Comparison of ENCODE assay signal across 1 cellular context in the genomic region with DNA sequence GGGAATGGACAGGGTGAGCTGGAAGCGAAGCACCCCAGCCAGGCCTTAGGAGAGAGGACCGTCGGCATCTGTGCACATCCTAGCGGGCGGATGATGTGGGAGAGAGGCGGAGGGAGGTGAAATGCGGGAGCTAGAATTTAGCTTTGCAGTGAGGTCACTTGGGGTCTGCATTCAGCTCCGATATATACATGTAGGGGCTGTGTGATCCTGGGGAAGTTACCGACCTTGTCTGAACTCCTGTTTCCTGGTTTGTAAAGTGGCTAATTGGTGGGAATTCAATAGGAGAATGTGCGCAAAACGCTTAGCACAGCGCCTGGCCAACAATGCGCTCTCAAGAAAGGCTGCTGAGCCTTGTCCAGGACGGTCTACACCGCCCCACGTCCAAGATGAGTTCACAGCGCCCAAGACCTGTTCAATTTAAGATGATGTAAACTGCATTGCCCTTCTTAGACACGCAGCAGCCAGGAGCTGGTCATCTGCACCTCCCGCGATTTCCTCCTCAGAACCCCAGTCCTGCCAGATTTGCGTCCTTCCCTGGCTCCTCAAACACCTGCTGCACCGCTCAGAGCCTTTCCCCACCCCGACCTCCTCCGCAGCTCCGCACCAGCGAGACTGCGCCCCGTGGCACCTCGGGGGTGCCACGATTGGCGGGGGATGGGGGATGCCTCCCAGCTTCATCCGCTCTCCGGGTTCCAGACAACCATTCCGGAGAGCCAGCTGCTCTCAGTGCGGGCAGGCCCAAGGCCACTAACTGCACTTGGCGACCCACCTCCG.
TF ChIP-seq lines count a peak whose summit lies in the region.

No MANE protein-coding gene starts in this region.

TF ChIP-seq in K562, 482 proteins besides CTCF, POLR2A, EP300 and RAD21:
- TF ChIP-seq, protein P1, sequence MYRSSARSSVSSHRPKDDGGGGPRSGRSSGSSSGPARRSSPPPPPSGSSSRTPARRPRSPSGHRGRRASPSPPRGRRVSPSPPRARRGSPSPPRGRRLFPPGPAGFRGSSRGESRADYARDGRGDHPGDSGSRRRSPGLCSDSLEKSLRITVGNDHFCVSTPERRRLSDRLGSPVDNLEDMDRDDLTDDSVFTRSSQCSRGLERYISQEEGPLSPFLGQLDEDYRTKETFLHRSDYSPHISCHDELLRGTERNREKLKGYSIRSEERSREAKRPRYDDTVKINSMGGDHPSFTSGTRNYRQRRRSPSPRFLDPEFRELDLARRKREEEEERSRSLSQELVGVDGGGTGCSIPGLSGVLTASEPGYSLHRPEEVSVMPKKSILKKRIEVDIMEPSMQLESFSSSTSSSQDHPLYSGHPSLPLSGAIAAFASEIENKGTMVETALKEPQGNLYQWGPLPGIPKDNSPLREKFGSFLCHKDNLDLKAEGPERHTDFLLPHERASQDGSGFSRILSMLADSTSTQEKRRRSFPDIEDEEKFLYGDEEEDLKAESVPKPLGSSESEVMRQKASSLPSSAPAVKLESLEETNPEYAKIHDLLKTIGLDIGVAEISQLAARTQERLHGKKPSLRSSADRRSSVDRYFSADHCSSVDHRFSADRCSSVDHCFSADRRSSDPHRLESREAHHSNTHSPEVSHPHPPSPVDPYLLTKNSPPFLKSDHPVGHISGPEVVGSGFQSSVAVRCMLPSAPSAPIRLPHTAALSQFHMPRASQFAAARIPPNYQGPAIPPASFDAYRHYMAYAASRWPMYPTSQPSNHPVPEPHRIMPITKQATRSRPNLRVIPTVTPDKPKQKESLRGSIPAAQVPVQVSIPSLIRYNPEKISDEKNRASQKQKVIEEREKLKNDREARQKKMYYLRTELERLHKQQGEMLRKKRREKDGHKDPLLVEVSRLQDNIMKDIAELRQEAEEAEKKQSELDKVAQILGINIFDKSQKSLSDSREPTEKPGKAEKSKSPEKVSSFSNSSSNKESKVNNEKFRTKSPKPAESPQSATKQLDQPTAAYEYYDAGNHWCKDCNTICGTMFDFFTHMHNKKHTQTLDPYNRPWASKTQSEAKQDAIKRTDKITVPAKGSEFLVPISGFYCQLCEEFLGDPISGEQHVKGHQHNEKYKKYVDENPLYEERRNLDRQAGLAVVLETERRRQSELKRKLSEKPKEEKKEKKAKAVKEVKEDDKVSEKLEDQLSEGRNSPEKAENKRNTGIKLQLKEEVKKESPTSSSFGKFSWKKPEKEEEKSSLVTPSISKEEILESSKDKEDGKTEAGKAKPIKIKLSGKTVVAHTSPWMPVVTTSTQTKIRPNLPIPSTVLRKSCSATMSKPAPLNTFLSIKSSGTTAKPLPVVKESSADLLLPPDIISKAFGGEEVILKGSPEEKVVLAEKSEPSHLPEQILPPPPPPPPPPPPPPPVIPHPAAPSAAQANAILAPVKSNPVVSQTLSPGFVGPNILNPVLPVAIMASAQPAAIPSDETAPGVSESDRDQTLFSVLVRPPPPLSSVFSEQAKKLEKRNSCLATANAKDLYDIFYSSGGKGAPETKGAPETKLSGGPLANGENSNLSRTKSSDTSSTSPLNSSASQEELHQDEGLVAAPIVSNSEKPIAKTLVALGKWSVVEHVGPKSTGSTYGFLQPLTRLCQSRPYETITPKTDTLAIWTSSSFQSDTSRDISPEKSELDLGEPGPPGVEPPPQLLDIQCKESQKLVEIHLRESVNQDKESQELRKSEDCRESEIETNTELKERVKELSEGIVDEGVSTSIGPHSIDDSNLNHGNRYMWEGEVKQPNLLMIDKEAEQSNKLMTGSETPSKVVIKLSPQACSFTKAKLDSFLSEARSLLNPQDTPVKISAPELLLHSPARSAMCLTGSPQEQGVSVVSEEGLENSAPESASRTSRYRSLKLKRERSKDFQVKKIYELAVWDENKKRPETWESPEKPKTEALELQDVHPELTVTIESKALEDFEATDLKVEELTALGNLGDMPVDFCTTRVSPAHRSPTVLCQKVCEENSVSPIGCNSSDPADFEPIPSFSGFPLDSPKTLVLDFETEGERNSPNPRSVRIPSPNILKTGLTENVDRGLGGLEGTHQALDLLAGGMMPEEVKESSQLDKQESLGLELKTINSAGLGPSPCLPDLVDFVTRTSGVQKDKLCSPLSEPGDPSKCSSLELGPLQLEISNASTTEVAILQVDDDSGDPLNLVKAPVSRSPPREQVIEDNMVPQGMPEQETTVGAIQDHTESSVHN (IDR thresholded peaks at IDR 0.05; ENCODE audit: borderline replicate concordance in 1 of 2, low read depth in 1 of 2) = no peak
- TF ChIP-seq, protein P2, sequence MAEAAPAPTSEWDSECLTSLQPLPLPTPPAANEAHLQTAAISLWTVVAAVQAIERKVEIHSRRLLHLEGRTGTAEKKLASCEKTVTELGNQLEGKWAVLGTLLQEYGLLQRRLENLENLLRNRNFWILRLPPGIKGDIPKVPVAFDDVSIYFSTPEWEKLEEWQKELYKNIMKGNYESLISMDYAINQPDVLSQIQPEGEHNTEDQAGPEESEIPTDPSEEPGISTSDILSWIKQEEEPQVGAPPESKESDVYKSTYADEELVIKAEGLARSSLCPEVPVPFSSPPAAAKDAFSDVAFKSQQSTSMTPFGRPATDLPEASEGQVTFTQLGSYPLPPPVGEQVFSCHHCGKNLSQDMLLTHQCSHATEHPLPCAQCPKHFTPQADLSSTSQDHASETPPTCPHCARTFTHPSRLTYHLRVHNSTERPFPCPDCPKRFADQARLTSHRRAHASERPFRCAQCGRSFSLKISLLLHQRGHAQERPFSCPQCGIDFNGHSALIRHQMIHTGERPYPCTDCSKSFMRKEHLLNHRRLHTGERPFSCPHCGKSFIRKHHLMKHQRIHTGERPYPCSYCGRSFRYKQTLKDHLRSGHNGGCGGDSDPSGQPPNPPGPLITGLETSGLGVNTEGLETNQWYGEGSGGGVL (CRISPR knock-in tag; IDR thresholded peaks at IDR 0.05) = no peak
- no peak for TF ChIP-seq BHLHE40 (IDR thresholded peaks at IDR 0.05; ENCODE audit: low read length)
- TF ChIP-seq PML (IDR thresholded peaks at IDR 0.05; ENCODE audit: low read length) = no peak
- no peak for TF ChIP-seq TEAD4 (IDR thresholded peaks at IDR 0.05; ENCODE audit: low read length)
- TF ChIP-seq TEAD4 (CRISPR knock-in tag; IDR thresholded peaks at IDR 0.05; ENCODE audit: borderline replicate concordance) = no peak
- TF ChIP-seq CBX5 (IDR thresholded peaks at IDR 0.05; ENCODE audit: borderline replicate concordance, low read depth) = no peak
- TF ChIP-seq HNRNPLL (IDR thresholded peaks at IDR 0.05; ENCODE audit: low read depth, low read length, poor library complexity, severe bottlenecking) = peak; percentile 15
- no peak for TF ChIP-seq MTF1 (CRISPR knock-in tag; IDR thresholded peaks at IDR 0.05; ENCODE audit: borderline replicate concordance)
- TF ChIP-seq NELFE (IDR thresholded peaks at IDR 0.05; ENCODE audit: insufficient read depth, insufficient read length) = no peak
- peak; percentile 93 for TF ChIP-seq EZH2 (IDR thresholded peaks at IDR 0.05; ENCODE audit: borderline replicate concordance, low read depth, low read length)
- no peak for TF ChIP-seq SLC30A9 (CRISPR knock-in tag; IDR thresholded peaks at IDR 0.05)
TF ChIP-seq in K562: peak in this region for 2.
